In genomic region chr7:120064565-120064964, GRCh38 we compare ENCODE assay signal across 13 cellular contexts.
DNase-seq lines count a peak whose midpoint lies in the region; ATAC-seq and TF ChIP-seq lines count a peak whose summit lies in the region.
"Had no signal": no experiment of that assay in that cellular context is flagged by ENCODE, and none has a peak within 500 bp of the region (broad histone marks: within the 10 kb centered on the region; RNA-seq: fewer than 3 reads in every experiment).

No MANE protein-coding gene starts in this region.

- TF ChIP-seq POLR2A in esophagus squamous epithelium (IDR thresholded peaks at IDR 0.05): no peak

- DNase-seq in GM12865 (ENCODE audit: low read depth) (peak; percentile 69), fibroblast of mammary gland (ENCODE audit: low read depth) (peak; percentile 94), RKO (ENCODE audit: low spot score) (no peak), esophagus squamous epithelium (lab: John Stamatoyannopoulos, UW) (no peak)
- DNase-seq in activated CD4-positive, alpha-beta T cell treated with anti-CD3 and anti-CD28 coated beads, Interleukin-2, amount 50 U/mL, for 4 hours: no peak
- DNase-seq: CD4-positive, alpha-beta T cell; dorsolateral prefrontal cortex; NCI-H1092; stimulated activated CD4-positive, alpha-beta T cell treated with anti-CD3 and anti-CD28 coated beads, Interleukin-15, amount 100 ng/mL, for 24 hours had no signal

- TF ChIP-seq CTCF in GM12865 (IDR thresholded peaks at IDR 0.05; ENCODE audit: insufficient read depth, low read depth, low read length, missing control alignments) (no peak), fibroblast of mammary gland (conservative IDR thresholded peaks at IDR 0.05; ENCODE audit: control insufficient read depth, insufficient read depth, low read depth, low read length) (no peak), esophagus squamous epithelium (IDR thresholded peaks at IDR 0.05) (no peak)

- no peak overlapping the region for H3K27ac ChIP-seq in esophagus squamous epithelium
- H3K27ac ChIP-seq: dorsolateral prefrontal cortex had no signal

- H3K36me3 ChIP-seq in esophagus squamous epithelium: no peaks in the 10 kb centered on the region

- peak; percentile 91 for ATAC-seq in GM21390 (IDR thresholded peaks at IDR 0.05; ENCODE audit: unreplicated experiment)
- peak; percentile 89 for ATAC-seq in HG03280 (IDR thresholded peaks at IDR 0.05; ENCODE audit: unreplicated experiment)
- ATAC-seq in GM21825 (IDR thresholded peaks at IDR 0.05; ENCODE audit: unreplicated experiment): no peak
- ATAC-seq: Right ventricle myocardium inferior had no signal

- peaks cover 0 to 5% (median 3%) of the 10 kb centered on the region in 3 donors for H3K9me3 ChIP-seq in esophagus squamous epithelium

- H3K4me3 ChIP-seq in GM12865 (ENCODE audit: low read depth, low read length) (no peak overlapping the region), fibroblast of mammary gland (ENCODE audit: control insufficient read depth, low read depth, low read length) (no peak overlapping the region), esophagus squamous epithelium (no peak overlapping the region)
- H3K4me3 ChIP-seq: dorsolateral prefrontal cortex had no signal

- intact Hi-C loops in esophagus squamous epithelium (cut with DNase I): no loop called here

- no peaks in the 10 kb centered on the region for H3K27me3 ChIP-seq in esophagus squamous epithelium
- H3K27me3 ChIP-seq: dorsolateral prefrontal cortex had no signal

- H3K4me1 ChIP-seq in esophagus squamous epithelium: no peaks in the 10 kb centered on the region

Comparison
In these comparisons a context has a peak if more than half of its experiments do, and no peak if none do; other contexts are left out.
1. DNase-seq: peak in GM12865 (single experiment) and fibroblast of mammary gland (single experiment); none in RKO (single experiment), activated CD4-positive, alpha-beta T cell treated with anti-CD3 and anti-CD28 coated beads, Interleukin-2, amount 50 U/mL, for 4 hours (0 of 2) and esophagus squamous epithelium (single experiment).